17 cellular contexts compared by ENCODE assay signal in genomic region chr9:117116084-117116483, GRCh38.
DNase-seq lines count a peak whose midpoint lies in the region; ATAC-seq and TF ChIP-seq lines count a peak whose summit lies in the region.
"Had no signal": no experiment of that assay in that cellular context is flagged by ENCODE, and none has a peak within 500 bp of the region (broad histone marks: within the 10 kb centered on the region; RNA-seq: fewer than 3 reads in every experiment).

No MANE protein-coding gene starts in this region.

- TF ChIP-seq CTCF in GM13976 (IDR thresholded peaks at IDR 0.05; ENCODE audit: borderline replicate concordance, control extremely low read depth, extremely low read depth, insufficient read depth, missing control alignments) (no peak), RWPE1 (conservative IDR thresholded peaks at IDR 0.05; ENCODE audit: low read depth) (no peak)

- in situ Hi-C loops in GM13976 (cut with MboI; ENCODE audit: low sequenced_read_pairs, unreplicated experiment): no loop called here
- in situ Hi-C loops in KBM-7 (cut with MboI; ENCODE audit: low pct_unique_long_range_greater_than_20kb, low sequenced_read_pairs): no loop called here

- H3K27ac ChIP-seq in RWPE1: no peak overlapping the region
- H3K27ac ChIP-seq: dorsolateral prefrontal cortex had no signal

- CTCF ChIA-PET in RWPE1 (lab: Yijun Ruan, JAX): interaction anchor here (0.6 kb wide), 1 partner anchor 252 kb away, joined by 4 read pairs; no protein-coding TSS in a partner anchor

- POLR2A ChIA-PET in RWPE1 (lab: Yijun Ruan, JAX; ENCODE audit: low non-redundant PET): no interaction called here

- ATAC-seq in GM19468 (IDR thresholded peaks at IDR 0.05; ENCODE audit: extremely low read depth, unreplicated experiment): peak; percentile 36
- ATAC-seq in HG02798 (IDR thresholded peaks at IDR 0.05; ENCODE audit: poor library complexity, unreplicated experiment): peak; percentile 73
- peak; percentile 89 for ATAC-seq in HG03520 (IDR thresholded peaks at IDR 0.05; ENCODE audit: unreplicated experiment)
- no peak for ATAC-seq in GM19023 (IDR thresholded peaks at IDR 0.05; ENCODE audit: unreplicated experiment)
- ATAC-seq: esophagus mucosa; stimulated activated naive CD8-positive, alpha-beta T cell treated with anti-CD3 and anti-CD28 coated beads, Interleukin-15, Interleukin-2, amounts not matched to agents 100 U/mL and 50 U/mL, for 24 hours had no signal

- DNase-seq in GM13976 (ENCODE audit: low spot score) (peak; percentile 9), GM19238 (ENCODE audit: insufficient read length, low spot score) (no peak), KBM-7 (no peak), RWPE1 (ENCODE audit: low spot score) (no peak)
- DNase-seq: activated CD4-positive, alpha-beta T cell treated with anti-CD3 and anti-CD28 coated beads, Interleukin-2, amount 50 U/mL, for 1 hour; activated naive CD8-positive, alpha-beta T cell treated with anti-CD3 and anti-CD28 coated beads, Interleukin-2, amount 10 ng/mL, durations not matched to agents 7 days and 5 days; activated T-cell treated with anti-CD3 and anti-CD28 coated beads, Interleukin-2, amount 50 U/mL, for 24 hours; dorsolateral prefrontal cortex; NCI-H187 treated with DMSO at 0.1 percent for 48 hours; NCI-H510A treated with DMSO at 0.1 percent for 48 hours; OCI-M1; stimulated activated naive CD8-positive, alpha-beta T cell treated with anti-CD3 and anti-CD28 coated beads, Interleukin-15, Interleukin-2, amounts not matched to agents 100 U/mL and 50 U/mL, for 24 hours had no signal
